10 cellular contexts compared by ENCODE assay signal in genomic region chr6:109165392-109165964, GRCh38.
DNase-seq lines count a peak whose midpoint lies in the region; ATAC-seq, FAIRE-seq and TF ChIP-seq lines count a peak whose summit lies in the region.
"Had no signal": no experiment of that assay in that cellular context is flagged by ENCODE, and none has a peak within 500 bp of the region (broad histone marks: within the 10 kb centered on the region; RNA-seq: fewer than 3 reads in every experiment).

No MANE protein-coding gene starts in this region.

- H2AK9ac ChIP-seq in IMR-90 (replicated peaks; ENCODE audit: low read depth, low read length, poor library complexity): no peak overlapping the region

- in situ Hi-C loops in IMR-90 (cut with MboI; ENCODE audit: low sequenced_read_pairs): no loop called here

- H2AFZ ChIP-seq in IMR-90 (replicated peaks; ENCODE audit: low read length, poor library complexity): no peak overlapping the region

- H3K27me3 Mint-ChIP-seq in T-helper 2 cell treated with Interferon-gamma antibody and Interleukin-4, amounts not matched to agents 5 μg/mL and 100 μg/mL, for 36 hours (ENCODE audit: low read depth): no peaks in the 10 kb centered on the region
- H3K27me3 Mint-ChIP-seq in activated CD8-positive, alpha-beta T cell treated with anti-CD3 and anti-CD28 coated beads, Interleukin-2, amount 10 ng/mL, durations not matched to agents 7 days and 5 days (ENCODE audit: low read depth): no peaks in the 10 kb centered on the region
- H3K27me3 Mint-ChIP-seq: IgD-negative memory B cell had no signal

- no peak overlapping the region for H2AK5ac ChIP-seq in IMR-90 (ENCODE audit: low read depth, low read length)

- H3K18ac ChIP-seq in IMR-90 (ENCODE audit: low read depth, low read length): no peak overlapping the region

- H3K14ac ChIP-seq in IMR-90 (replicated peaks; ENCODE audit: low read depth, low read length): no peak overlapping the region

- BruUV-seq in IMR-90 (replicated peaks; lab: Mats Ljungman, UMichigan): no TSS peak

- no peak overlapping the region for H2BK5ac ChIP-seq in IMR-90 (ENCODE audit: low read depth, low read length, poor library complexity, severe bottlenecking)

- peak; percentile 75 for FAIRE-seq in islet of Langerhans (lab: Jason Lieb, UNC)

- H3K9me1 ChIP-seq in IMR-90 (ENCODE audit: insufficient read depth, low read length): peaks cover 4% of the 10 kb centered on the region; the same call in 1 of the 2 replicates

- no peak overlapping the region for H4K8ac ChIP-seq in IMR-90 (ENCODE audit: low read depth in 2 of 2, low read length in 2 of 2)

- H3K4me1 Mint-ChIP-seq in T-helper 2 cell treated with Interferon-gamma antibody and Interleukin-4, amounts not matched to agents 5 μg/mL and 100 μg/mL, for 36 hours (ENCODE audit: low read depth): peaks cover 2% of the 10 kb centered on the region
- no peaks in the 10 kb centered on the region for H3K4me1 Mint-ChIP-seq in activated CD8-positive, alpha-beta T cell treated with anti-CD3 and anti-CD28 coated beads, Interleukin-2, amount 10 ng/mL, durations not matched to agents 7 days and 5 days (ENCODE audit: low read depth)
- H3K4me1 Mint-ChIP-seq: IgD-negative memory B cell had no signal

- H4K5ac ChIP-seq in IMR-90 (ENCODE audit: low read depth, low read length): no peak overlapping the region

- dilution Hi-C loops in IMR-90 (cut with HindIII; ENCODE audit: low sequenced_read_pairs, unreplicated experiment): no loop called here

- no peaks in the 10 kb centered on the region for H3K9me3 ChIP-seq in IMR-90 (ENCODE audit: control insufficient read depth, insufficient read depth, low read length)

- H3K4me2 ChIP-seq in IMR-90 (ENCODE audit: low read depth, low read length): no peak overlapping the region

- no peak for TF ChIP-seq RAD21 in IMR-90 (IDR thresholded peaks at IDR 0.05; ENCODE audit: low read length)

- TF ChIP-seq CTCF in IMR-90 (conservative IDR thresholded peaks at IDR 0.05; ENCODE audit: low read depth, low read length): no peak

- H3K4me3 ChIP-seq in IMR-90 (ENCODE audit: insufficient read depth, low read depth, low read length): no peak overlapping the region

- TF ChIP-seq POLR2A in IMR-90 (IDR thresholded peaks at IDR 0.05; ENCODE audit: low read depth, low read length): no peak

- intact Hi-C loops in IMR-90 (cut with micrococcal nuclease): no loop called here

- no peaks in the 10 kb centered on the region for H3K9me3 Mint-ChIP-seq in T-helper 2 cell treated with Interferon-gamma antibody and Interleukin-4, amounts not matched to agents 5 μg/mL and 100 μg/mL, for 36 hours
- H3K9me3 Mint-ChIP-seq in activated CD8-positive, alpha-beta T cell treated with anti-CD3 and anti-CD28 coated beads, Interleukin-2, amount 10 ng/mL, durations not matched to agents 7 days and 5 days (ENCODE audit: insufficient read depth): no peaks in the 10 kb centered on the region

- no peaks in the 10 kb centered on the region for H4K20me1 ChIP-seq in IMR-90 (ENCODE audit: insufficient read depth, low read length)

- POLR2A ChIA-PET in IMR-90 (lab: Charles Lee; ENCODE audit: unreplicated experiment): no interaction called here
- POLR2A ChIA-PET in activated CD8-positive, alpha-beta T cell treated with anti-CD3 and anti-CD28 coated beads, Interleukin-2, amount 10 ng/mL, durations not matched to agents 7 days and 5 days (lab: Charles Lee): no interaction called here

- peaks cover 9% of the 10 kb centered on the region for H3K36me3 Mint-ChIP-seq in T-helper 2 cell treated with Interferon-gamma antibody and Interleukin-4, amounts not matched to agents 5 μg/mL and 100 μg/mL, for 36 hours (ENCODE audit: low read depth)
- H3K36me3 Mint-ChIP-seq in activated CD8-positive, alpha-beta T cell treated with anti-CD3 and anti-CD28 coated beads, Interleukin-2, amount 10 ng/mL, durations not matched to agents 7 days and 5 days (ENCODE audit: low read depth): peaks cover 11% of the 10 kb centered on the region

- 0 out of 2 replicates have a peak, but pooled peaks cover 2% of the 10 kb centered on the region for H3K4me1 ChIP-seq in IMR-90 (ENCODE audit: control insufficient read depth, insufficient read depth, low read length)

- H3K36me3 ChIP-seq in IMR-90 (ENCODE audit: control insufficient read depth, insufficient read depth, low read length): no peaks in the 10 kb centered on the region

- no peak overlapping the region for H3K27ac Mint-ChIP-seq in T-helper 2 cell treated with Interferon-gamma antibody and Interleukin-4, amounts not matched to agents 5 μg/mL and 100 μg/mL, for 36 hours
- no peak overlapping the region for H3K27ac Mint-ChIP-seq in activated CD8-positive, alpha-beta T cell treated with anti-CD3 and anti-CD28 coated beads, Interleukin-2, amount 10 ng/mL, durations not matched to agents 7 days and 5 days
- H3K27ac Mint-ChIP-seq: IgD-negative memory B cell had no signal

- no peak overlapping the region for H3K4me3 Mint-ChIP-seq in T-helper 2 cell treated with Interferon-gamma antibody and Interleukin-4, amounts not matched to agents 5 μg/mL and 100 μg/mL, for 36 hours
- H3K4me3 Mint-ChIP-seq in activated CD8-positive, alpha-beta T cell treated with anti-CD3 and anti-CD28 coated beads, Interleukin-2, amount 10 ng/mL, durations not matched to agents 7 days and 5 days: no peak overlapping the region

- H4K91ac ChIP-seq in IMR-90 (ENCODE audit: insufficient read depth, low read depth, low read length): no peak overlapping the region

- no peak overlapping the region for H3K27ac ChIP-seq in IMR-90 (ENCODE audit: insufficient read depth, low read length)

- no peak overlapping the region for H2BK120ac ChIP-seq in IMR-90 (ENCODE audit: low read depth, low read length)

- no peak overlapping the region for H3K4ac ChIP-seq in IMR-90 (ENCODE audit: low read depth, low read length)

- no peak overlapping the region; the same call in 1 of the 2 replicates for H3K23ac ChIP-seq in IMR-90 (ENCODE audit: low read depth, low read length)

- H3K27me3 ChIP-seq in IMR-90 (ENCODE audit: control insufficient read depth, insufficient read depth, low read length): no peaks in the 10 kb centered on the region

- H2BK15ac ChIP-seq in IMR-90 (ENCODE audit: low read depth, low read length): no peak overlapping the region

- no peak overlapping the region for H3K9ac ChIP-seq in IMR-90 (ENCODE audit: low read depth, low read length)

- ATAC-seq in IMR-90 (ENCODE audit: low read depth): peak; percentile 97
- ATAC-seq in HG03521 (IDR thresholded peaks at IDR 0.05; ENCODE audit: unreplicated experiment): no peak
- no peak for ATAC-seq in activated CD8-positive, alpha-beta T cell treated with anti-CD3 and anti-CD28 coated beads, Interleukin-2, amount 10 ng/mL, durations not matched to agents 7 days and 5 days

- no peak overlapping the region for H3K56ac ChIP-seq in IMR-90 (ENCODE audit: extremely low read depth, insufficient read depth, low read length)

- peak; percentile 52 for DNase-seq in AG08396 (ENCODE audit: low spot score)
- DNase-seq in IMR-90: peak; percentile 70
- peak; percentile 53 for DNase-seq in astrocyte of the hippocampus (ENCODE audit: low read depth, low spot score)
- DNase-seq in activated naive CD4-positive, alpha-beta T cell treated with Interleukin-2 at 50 U/mL for 16 hours: no peak
- no peak for DNase-seq in T-helper 2 cell treated with Interferon-gamma antibody and Interleukin-4, amounts not matched to agents 5 μg/mL and 100 μg/mL, for 36 hours (ENCODE audit: low spot score)
- no peak for DNase-seq in activated CD8-positive, alpha-beta T cell treated with anti-CD3 and anti-CD28 coated beads, Interleukin-2, amount 10 ng/mL, durations not matched to agents 7 days and 5 days
- DNase-seq: effector memory CD4-positive, alpha-beta T cell had no signal

- WGBS in IMR-90 (ENCODE audit: extremely low coverage in 2 of 2, insufficient read length in 1 of 2), 2 experiments: 8% methylated on average over 1 of the region's 1 CpG; no CpG with 5 or more reads in 1 of the 2 experiments

- CTCF ChIA-PET in IMR-90 (lab: Yijun Ruan, JAX): interaction anchor here (0.6 to 1.1 kb wide), 3 partner anchors 13 to 306 kb away, joined by 3 to 6 read pairs (median 4); no protein-coding TSS in a partner anchor
- CTCF ChIA-PET in activated CD8-positive, alpha-beta T cell treated with anti-CD3 and anti-CD28 coated beads, Interleukin-2, amount 10 ng/mL, durations not matched to agents 7 days and 5 days (lab: Charles Lee): no interaction called here

- no peak overlapping the region for H2BK20ac ChIP-seq in IMR-90 (ENCODE audit: low read depth, low read length)

- no peaks in the 10 kb centered on the region for H3K79me1 ChIP-seq in IMR-90 (ENCODE audit: low read depth in 1 of 2, low read length in 2 of 2)

TF ChIP-seq in IMR-90, 13 proteins besides CTCF, POLR2A, EP300 and RAD21:
- TF ChIP-seq NFE2L2 (IDR thresholded peaks at IDR 0.05; ENCODE audit: low read depth, low read length) (no peak), CHD1 (IDR thresholded peaks at IDR 0.05; ENCODE audit: low read depth, low read length) (no peak), BHLHE40 (IDR thresholded peaks at IDR 0.05; ENCODE audit: low read depth, low read length) (no peak), FOS (IDR thresholded peaks at IDR 0.05; ENCODE audit: low read depth, low read length) (no peak), ELK1 (IDR thresholded peaks at IDR 0.05; ENCODE audit: borderline replicate concordance, low read depth, low read length) (no peak), CEBPB (IDR thresholded peaks at IDR 0.05; ENCODE audit: low read depth, low read length) (peak; percentile 65; the same call in 1 of the 2 replicates), MAZ (IDR thresholded peaks at IDR 0.05; ENCODE audit: borderline replicate concordance, low read depth, low read length) (no peak), MXI1 (IDR thresholded peaks at IDR 0.05; ENCODE audit: borderline replicate concordance, low read depth, low read length) (no peak)

Comparison
In these comparisons a context has a peak if more than half of its experiments do, and no peak if none do; other contexts are left out.
1. DNase-seq: peak in AG08396 (single experiment), IMR-90 (single experiment) and astrocyte of the hippocampus (single experiment); none in activated naive CD4-positive, alpha-beta T cell treated with Interleukin-2 at 50 U/mL for 16 hours (single experiment), T-helper 2 cell treated with Interferon-gamma antibody and Interleukin-4, amounts not matched to agents 5 μg/mL and 100 μg/mL, for 36 hours (single experiment) and activated CD8-positive, alpha-beta T cell treated with anti-CD3 and anti-CD28 coated beads, Interleukin-2, amount 10 ng/mL, durations not matched to agents 7 days and 5 days (single experiment).